ENCODE assay signal across 19 cellular contexts in the genomic region with DNA sequence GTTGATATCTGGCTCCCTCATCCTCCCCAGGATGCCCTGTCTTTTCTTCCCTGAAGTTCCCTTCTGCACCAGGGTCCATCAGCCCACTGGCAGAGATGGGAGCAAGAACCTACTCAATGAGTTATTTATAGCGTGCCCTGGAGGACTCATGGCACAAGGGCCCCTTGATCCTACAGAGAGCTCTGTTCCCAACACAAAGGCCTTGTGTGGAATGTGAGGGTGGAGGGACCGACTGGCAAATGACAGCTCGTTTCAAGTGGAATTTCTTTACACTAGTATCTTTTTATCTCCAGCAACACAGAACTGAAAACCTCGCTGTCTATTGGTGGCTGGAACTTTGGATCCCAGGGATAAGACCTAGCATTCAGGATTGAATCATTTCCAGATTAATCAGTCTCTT. TPM values are rescaled to one million over a fixed set of nuclear protein-coding genes. Genes with fewer than 3 reads are reported as not detected.
"Had no signal": no experiment of that assay in that cellular context is flagged by ENCODE, and none has a peak within 500 bp of the region (broad histone marks: within the 10 kb centered on the region; RNA-seq: fewer than 3 reads in every experiment).

No MANE protein-coding gene starts in this region.

- H3K4me3 ChIP-seq: esophagus muscularis mucosa, lung, mucosa of descending colon, thyroid gland, uterus had no signal

- H3K27ac Mint-ChIP-seq: activated CD4-positive, alpha-beta T cell treated with anti-CD3 and anti-CD28 coated beads for 36 hours; activated CD8-positive, alpha-beta T cell treated with anti-CD3 and anti-CD28 coated beads for 36 hours; activated naive CD4-positive, alpha-beta T cell treated with anti-CD3 and anti-CD28 coated beads, Interleukin-2, amount 50 U/mL, for 72 hours; stimulated activated effector memory CD8-positive, alpha-beta T cell treated with anti-CD3 and anti-CD28 coated beads, Interleukin-12 subunit alpha, Interleukin-12 subunit beta, amount 100 ng/mL, for 72 hours had no signal

- H3K27me3 ChIP-seq: thyroid gland, uterus had no signal

- H3K36me3 ChIP-seq: esophagus muscularis mucosa, neutrophil, thyroid gland, uterus had no signal

- DNase-seq: activated CD4-positive, alpha-beta T cell treated with anti-CD3 and anti-CD28 coated beads for 36 hours; activated CD8-positive, alpha-beta T cell treated with anti-CD3 and anti-CD28 coated beads for 36 hours; activated gamma-delta T cell; activated T-cell treated with anti-CD3 and anti-CD28 coated beads, Interleukin-2, amount 50 U/mL, for 48 hours; glutamatergic neuron; left colon; mucosa of descending colon; naive thymus-derived CD4-positive, alpha-beta T cell; stimulated activated CD4-positive, alpha-beta T cell treated with anti-CD3 and anti-CD28 coated beads, Interleukin-1b, Interleukin-23, amount 100 ng/mL, for 48 hours; thyroid gland; uterus had no signal

- H3K36me3 Mint-ChIP-seq: activated naive CD4-positive, alpha-beta T cell treated with anti-CD3 and anti-CD28 coated beads, Interleukin-2, amount 50 U/mL, for 72 hours; stimulated activated effector memory CD8-positive, alpha-beta T cell treated with anti-CD3 and anti-CD28 coated beads, Interleukin-12 subunit alpha, Interleukin-12 subunit beta, amount 100 ng/mL, for 72 hours had no signal

- H3K9me3 Mint-ChIP-seq: activated CD8-positive, alpha-beta T cell treated with anti-CD3 and anti-CD28 coated beads for 36 hours; activated naive CD4-positive, alpha-beta T cell treated with anti-CD3 and anti-CD28 coated beads, Interleukin-2, amount 50 U/mL, for 72 hours; stimulated activated effector memory CD8-positive, alpha-beta T cell treated with anti-CD3 and anti-CD28 coated beads, Interleukin-12 subunit alpha, Interleukin-12 subunit beta, amount 100 ng/mL, for 72 hours had no signal

- H3K27ac ChIP-seq: esophagus muscularis mucosa, neutrophil, thyroid gland, uterus had no signal

- ATAC-seq: activated CD4-positive, alpha-beta T cell treated with anti-CD3 and anti-CD28 coated beads for 36 hours; activated CD8-positive, alpha-beta T cell treated with anti-CD3 and anti-CD28 coated beads for 36 hours; activated naive CD4-positive, alpha-beta T cell treated with anti-CD3 and anti-CD28 coated beads, Interleukin-2, amount 50 U/mL, for 72 hours; left colon; mucosa of descending colon; naive thymus-derived CD4-positive, alpha-beta T cell; stimulated activated effector memory CD8-positive, alpha-beta T cell treated with anti-CD3 and anti-CD28 coated beads, Interleukin-12 subunit alpha, Interleukin-12 subunit beta, amount 100 ng/mL, for 72 hours had no signal

- H3K27me3 Mint-ChIP-seq: activated CD4-positive, alpha-beta T cell treated with anti-CD3 and anti-CD28 coated beads for 36 hours; activated CD8-positive, alpha-beta T cell treated with anti-CD3 and anti-CD28 coated beads for 36 hours had no signal

- H3K4me3 Mint-ChIP-seq: activated CD4-positive, alpha-beta T cell treated with anti-CD3 and anti-CD28 coated beads for 36 hours; activated CD8-positive, alpha-beta T cell treated with anti-CD3 and anti-CD28 coated beads for 36 hours; naive thymus-derived CD4-positive, alpha-beta T cell; stimulated activated effector memory CD8-positive, alpha-beta T cell treated with anti-CD3 and anti-CD28 coated beads, Interleukin-12 subunit alpha, Interleukin-12 subunit beta, amount 100 ng/mL, for 72 hours had no signal

- H3K4me1 ChIP-seq: esophagus muscularis mucosa, uterus had no signal

- H3K9me3 ChIP-seq: esophagus muscularis mucosa, mucosa of descending colon, neutrophil, thyroid gland, uterus had no signal

RNA-seq across cellular contexts. Expression of gene CHI3L2, which starts 22.4 kb away (rescaled TPM):
- total RNA-seq: pulmonary artery endothelial cell had no signal

RNA-seq across cellular contexts. Expression of gene CHIA, which starts 40.7 kb away (rescaled TPM):
- total RNA-seq: activated CD4-positive, alpha-beta T cell treated with anti-CD3 and anti-CD28 coated beads for 36 hours; activated CD8-positive, alpha-beta T cell treated with anti-CD3 and anti-CD28 coated beads for 36 hours; cardiac septum; esophagus muscularis mucosa; left colon; mucosa of descending colon; naive thymus-derived CD4-positive, alpha-beta T cell; pulmonary artery endothelial cell; T-helper 1 cell treated with Interleukin-12 subunit alpha and Interleukin-12 subunit beta and Interleukin-4 antibody, amounts not matched to agents 30 ng/mL and 1 ng/mL, for 36 hours; thyroid gland had no signal
- polyA plus RNA-seq: naive thymus-derived CD4-positive, alpha-beta T cell had no signal
